ENCODE assay signal across 8 cellular contexts in the genomic region with DNA sequence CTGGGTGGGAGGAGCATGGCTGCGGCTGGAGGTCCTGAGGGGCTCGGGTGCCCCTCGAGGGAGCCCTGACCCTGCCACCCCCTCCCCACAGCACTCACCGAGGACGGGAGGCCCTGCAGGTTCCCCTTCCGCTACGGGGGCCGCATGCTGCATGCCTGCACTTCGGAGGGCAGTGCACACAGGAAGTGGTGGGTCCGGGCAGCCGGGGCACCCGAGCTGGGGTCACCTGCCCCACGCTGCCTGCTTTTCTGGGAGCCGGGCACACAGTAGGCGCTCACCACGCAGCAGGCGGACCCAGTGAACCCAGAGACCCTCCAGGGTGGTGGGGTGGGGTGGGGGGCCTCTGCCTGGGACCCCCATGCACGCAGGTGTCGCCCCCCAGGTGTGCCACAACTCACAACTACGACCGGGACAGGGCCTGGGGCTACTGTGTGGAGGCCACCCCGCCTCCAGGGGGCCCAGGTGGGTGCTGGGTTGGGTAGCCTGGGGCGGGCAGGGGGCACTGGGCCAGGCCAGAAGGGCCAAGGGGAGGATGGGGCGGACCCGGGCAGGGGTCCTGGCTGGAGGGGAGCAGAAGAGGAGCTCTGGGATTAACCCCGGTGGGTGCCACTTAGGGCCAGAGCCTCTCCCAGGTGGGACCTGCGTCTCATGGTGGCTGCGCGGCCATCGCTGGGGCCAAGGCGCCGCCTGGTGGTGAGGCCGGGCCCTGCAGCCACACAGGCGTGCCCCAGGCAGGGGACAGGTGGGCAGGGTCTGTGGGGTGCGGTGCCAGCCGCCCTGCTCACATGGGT. TPM values are rescaled to one million over a fixed set of nuclear protein-coding genes. Genes with fewer than 3 reads are reported as not detected.
DNase-seq lines count a peak whose midpoint lies in the region; ATAC-seq and TF ChIP-seq lines count a peak whose summit lies in the region.

No MANE protein-coding gene starts in this region.

- H3K4me3 ChIP-seq in adrenal gland: no peak overlapping the region

- H3K27me3 Mint-ChIP-seq in T-helper 17 cell (no peaks in the 10 kb centered on the region), immature natural killer cell (ENCODE audit: low read depth in 3 of 3) (peaks cover 0 to 1% (median 0%) of the 10 kb centered on the region in 3 donors)

- H3K4me1 Mint-ChIP-seq in T-helper 17 cell: peaks cover 2% of the 10 kb centered on the region
- no peaks in the 10 kb centered on the region for H3K4me1 Mint-ChIP-seq in immature natural killer cell

- no peaks in the 10 kb centered on the region for H3K27me3 ChIP-seq in adrenal gland

- no peaks in the 10 kb centered on the region for H3K36me3 Mint-ChIP-seq in T-helper 17 cell (ENCODE audit: low read depth)
- no peaks in the 10 kb centered on the region for H3K36me3 Mint-ChIP-seq in immature natural killer cell

- H3K4me3 Mint-ChIP-seq in T-helper 17 cell (no peak overlapping the region), immature natural killer cell (no peak overlapping the region)

- DNase-seq in NCI-H1105 treated with DMSO at 0.1 percent for 48 hours (lab: John Stamatoyannopoulos, UW) (peak; percentile 1), NCI-H1105 (lab: John Stamatoyannopoulos, UW) (no peak), T-helper 17 cell (peak; percentile 54 to 73 (median 64)), adrenal gland (peak in 6 of 7 donors; percentile 43 to 67 (median 59)), immature natural killer cell (peak; percentile 56 to 71 (median 66))
- DNase-seq in stimulated activated CD4-positive, alpha-beta T cell treated with anti-CD3 and anti-CD28 coated beads, Interleukin-4, amount 100 ng/mL, for 48 hours (ENCODE audit: low read depth in 2 of 2): peak; percentile 55 to 74

- H3K9me3 ChIP-seq in T-helper 17 cell (ENCODE audit: control insufficient read depth, low read length, poor library complexity, severe bottlenecking): no peaks in the 10 kb centered on the region
- no peaks in the 10 kb centered on the region for H3K9me3 ChIP-seq in adrenal gland (replicated peaks in 1 of 3)

- TF ChIP-seq POLR2A in adrenal gland (IDR thresholded peaks at IDR 0.05): no peak

- no peak overlapping the region for H3K27ac Mint-ChIP-seq in T-helper 17 cell
- H3K27ac Mint-ChIP-seq in immature natural killer cell: no peak overlapping the region

- no peak overlapping the region for H3K27ac ChIP-seq in adrenal gland

- intact Hi-C loops in adrenal gland (cut with DNase I): loop anchor here in 1 of 2 donors (5.0 to 10.0 kb wide), 2 partner anchors 248 to 341 kb away; no protein-coding TSS in a partner anchor

- peaks cover 0 to 1% (median 0%) of the 10 kb centered on the region in 6 donors for H3K9me3 Mint-ChIP-seq in immature natural killer cell

- no peaks in the 10 kb centered on the region for H3K36me3 ChIP-seq in adrenal gland (replicated peaks in 1 of 2)

- peaks cover 0 to 3% of the 10 kb centered on the region in 2 donors for H3K4me1 ChIP-seq in adrenal gland (replicated peaks in 1 of 2)

- peak; percentile 95 to 99 (median 98) for TF ChIP-seq CTCF in adrenal gland (IDR thresholded peaks at IDR 0.05)

- WGBS in adrenal gland, 4 donors: 19 to 43% (median 41%) methylated on average over 8 to 36 of the region's 36 CpGs

- ATAC-seq in HG03521 (IDR thresholded peaks at IDR 0.05; ENCODE audit: unreplicated experiment) (peak; percentile 43), T-helper 17 cell (peak; percentile 79), HG02623 (IDR thresholded peaks at IDR 0.05; ENCODE audit: unreplicated experiment) (no peak)

RNA-seq across cellular contexts. Expression of a gene that starts 1.4 kb away (rescaled TPM):
- total RNA-seq in T-helper 17 cell: not detected
- total RNA-seq in adrenal gland: under 1 TPM in 4 of 8 donors, not detected in 4; 0.12 to 0.51 (median 0.18) TPM
- under 1 TPM in 2 of 3 donors, not detected in 1; 0.64 to 0.84 TPM for polyA plus RNA-seq in adrenal gland
- polyA plus RNA-seq in immature natural killer cell: not detected

RNA-seq across cellular contexts. Expression of a gene that starts 20.0 kb away (rescaled TPM):
- total RNA-seq in T-helper 17 cell (not detected), adrenal gland (1 to 10 TPM in 6 of 8 donors, under 1 TPM in 2; 0.18 to 4.2 (median 1.4) TPM)
- polyA plus RNA-seq in adrenal gland (1 to 10 TPM in 1 of 3 donors, under 1 TPM in 1, not detected in 1; 0.98 to 3.1 TPM), immature natural killer cell (1 to 10 TPM in 2 of 3 donors, not detected in 1; 4.2 to 4.8 TPM)
